15 cellular contexts compared by ENCODE assay signal in the genomic region with DNA sequence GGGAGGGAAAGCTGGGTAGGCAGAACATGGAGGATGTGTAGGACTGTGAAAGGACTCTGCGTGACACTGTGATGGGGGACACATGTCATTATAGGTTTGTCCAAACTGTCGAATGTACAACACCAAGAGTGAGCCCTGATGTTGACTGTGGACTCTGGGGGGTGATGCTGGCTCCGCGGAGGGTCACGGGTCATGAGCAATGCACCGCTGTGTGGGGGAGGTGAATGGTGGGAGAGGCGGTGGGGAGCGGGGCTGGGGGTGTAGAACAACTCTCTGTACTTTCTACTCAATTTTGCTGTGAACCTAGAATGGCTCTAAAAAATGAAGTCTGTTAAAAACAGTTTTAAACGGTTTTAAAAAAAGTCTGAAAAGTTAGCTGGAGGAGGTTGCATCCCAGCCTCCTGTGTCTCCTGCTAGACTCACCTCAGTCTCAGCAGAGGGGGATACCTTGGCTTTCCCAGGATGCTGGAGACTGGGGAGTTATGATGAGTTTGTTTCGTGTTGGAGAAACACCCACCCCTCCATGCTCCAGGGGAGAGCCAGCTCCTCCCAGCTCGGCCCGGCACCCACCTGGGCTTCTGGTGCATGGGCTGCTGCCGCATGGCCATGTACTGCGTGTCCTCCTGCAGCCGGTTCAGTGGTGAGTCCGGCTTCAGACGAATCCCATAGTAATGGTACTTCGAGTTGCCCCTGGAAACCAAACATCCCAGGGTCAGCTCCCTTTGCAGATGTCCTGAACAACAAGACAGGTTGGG. TPM values are rescaled to one million over a fixed set of nuclear protein-coding genes. Genes with fewer than 3 reads are reported as not detected.
DNase-seq lines count a peak whose midpoint lies in the region; ATAC-seq and TF ChIP-seq lines count a peak whose summit lies in the region.
"Had no signal": no experiment of that assay in that cellular context is flagged by ENCODE, and none has a peak within 500 bp of the region (broad histone marks: within the 10 kb centered on the region; RNA-seq: fewer than 3 reads in every experiment).

No MANE protein-coding gene starts in this region.

- no peak overlapping the region for H3T11ph ChIP-seq in H9 (ENCODE audit: low read length)

- no peak overlapping the region for H2BK5ac ChIP-seq in H9 (ENCODE audit: insufficient read length, low read length)

- no peak overlapping the region for H3K56ac ChIP-seq in H9 (ENCODE audit: insufficient read length, low read depth, low read length)

- no peak overlapping the region for H2BK12ac ChIP-seq in H9 (ENCODE audit: insufficient read length, low read depth, low read length)

- no peak overlapping the region for H3K14ac ChIP-seq in H9 (ENCODE audit: insufficient read depth, low read length)

- no peak overlapping the region for H4K5ac ChIP-seq in H9 (ENCODE audit: insufficient read length, low read depth, low read length)

- no peak overlapping the region for H2BK15ac ChIP-seq in H9 (ENCODE audit: low read depth, low read length)

- H3K27ac Mint-ChIP-seq in H9 (0 out of 7 replicates have a peak overlapping the region, but pooled peaks of 2 of the 3 experiments have one; percentile 0 to 7), nephron progenitor cell (peak overlapping the region; percentile 33)
- H3K27ac Mint-ChIP-seq: B cell had no signal

- H3K36me3 Mint-ChIP-seq in H9 (ENCODE audit: insufficient read depth in 1 of 3, low read depth in 3 of 3) = no peaks in the 10 kb centered on the region; a peak in 2 of 7 replicates
- H3K36me3 Mint-ChIP-seq in nephron progenitor cell (ENCODE audit: low read depth) = peaks cover 9% of the 10 kb centered on the region

- no peak overlapping the region for H3K9ac ChIP-seq in H9 (ENCODE audit: extremely low read depth, insufficient read length, low read length)

- no peak overlapping the region for H4K91ac ChIP-seq in H9 (ENCODE audit: insufficient read length, low read depth, low read length)

- no peak overlapping the region for H3K4me2 ChIP-seq in H9 (ENCODE audit: insufficient read depth, insufficient read length, low read length)
- H3K4me2 ChIP-seq: A549 had no signal

- H3K27me3 Mint-ChIP-seq in H9 (ENCODE audit: low read depth) (peaks cover 29% of the 10 kb centered on the region), nephron progenitor cell (ENCODE audit: low read depth, poor library complexity) (peaks cover 8% of the 10 kb centered on the region)
- H3K27me3 Mint-ChIP-seq: B cell had no signal

- H2BK120ac ChIP-seq in H9 (ENCODE audit: low read depth, low read length, poor library complexity, severe bottlenecking) = no peak overlapping the region

- no peaks in the 10 kb centered on the region for H3K9me3 Mint-ChIP-seq in H9
- no peaks in the 10 kb centered on the region for H3K9me3 Mint-ChIP-seq in nephron progenitor cell
- H3K9me3 Mint-ChIP-seq: CD4-positive, CD25-positive, alpha-beta regulatory T cell had no signal

- no peak overlapping the region for H3K4me3 ChIP-seq in spleen
- H3K4me3 ChIP-seq: A549 had no signal

- peaks cover 0 to 35% (median 0%) of the 10 kb centered on the region in 6 donors for H3K36me3 ChIP-seq in spleen

- no peaks in the 10 kb centered on the region for H3K79me2 ChIP-seq in H9 (ENCODE audit: insufficient read depth, low read length)

- H3K27me3 ChIP-seq in H9 (ENCODE audit: insufficient read depth, low read length) (no peaks in the 10 kb centered on the region), spleen (replicated peaks in 1 of 7) (no peaks in the 10 kb centered on the region)

- H3K4me1 Mint-ChIP-seq in H9 (0 out of 4 replicates have a peak, but pooled peaks cover 0 to 7% of the 10 kb centered on the region in 2 experiments), nephron progenitor cell (peaks cover 46% of the 10 kb centered on the region)
- H3K4me1 Mint-ChIP-seq: B cell had no signal

- DNase-seq in 8988T = peak; percentile 5
- no peak for DNase-seq in H9
- DNase-seq in nephron progenitor cell = no peak
- DNase-seq in spleen = peak; percentile 36
- DNase-seq in islet precursor cell = no peak
- no peak for DNase-seq in hypothalamus (lab: John Stamatoyannopoulos, UW)
- DNase-seq: CD4-positive, CD25-positive, alpha-beta regulatory T cell; DMS79; NCI-H1694; NCI-H2171 treated with DMSO at 0.1 percent for 48 hours; NCI-H524 treated with DMSO at 0.1 percent for 48 hours; SHP77 had no signal

- no peak for TF ChIP-seq POLR2A in spleen (IDR thresholded peaks at IDR 0.05)

- intact Hi-C loops in spleen (cut with DNase I; ENCODE audit: low total_unique reads) = no loop called here

- no peak overlapping the region for H3K18ac ChIP-seq in H9 (ENCODE audit: insufficient read length, low read depth, low read length)

- no peaks in the 10 kb centered on the region for H3K79me1 ChIP-seq in H9 (ENCODE audit: insufficient read depth, low read depth, low read length, poor library complexity, severe bottlenecking)

- no peak overlapping the region for H3K4me3 Mint-ChIP-seq in H9
- H3K4me3 Mint-ChIP-seq in nephron progenitor cell = peak overlapping the region; percentile 63
- H3K4me3 Mint-ChIP-seq: B cell; CD4-positive, CD25-positive, alpha-beta regulatory T cell had no signal

- TF ChIP-seq CTCF in H9 (conservative IDR thresholded peaks at IDR 0.05) (no peak), nephron progenitor cell (IDR thresholded peaks at IDR 0.05) (no peak), spleen (IDR thresholded peaks at IDR 0.05 in 8 of 11, conservative IDR thresholded peaks at IDR 0.05 in 3 of 11) (no peak)

- no peak overlapping the region for H2AFZ ChIP-seq in H9 (ENCODE audit: low read length)

- no peak for ATAC-seq in HG03520 (IDR thresholded peaks at IDR 0.05; ENCODE audit: unreplicated experiment)
- ATAC-seq: A549 had no signal

- no peak overlapping the region for H2AK5ac ChIP-seq in H9 (ENCODE audit: insufficient read length, low read length)

- WGBS in H9 (ENCODE audit: extremely low coverage, insufficient read length, low lambda C conversion rate) = no CpG with 5 or more reads among the region's 18 CpGs
- WGBS in spleen, 5 donors = 90 to 97% (median 93%) methylated on average over 16 to 18 of the region's 18 CpGs

- no peak overlapping the region for H3K27ac ChIP-seq in H9 (ENCODE audit: insufficient read length, low read depth, low read length)
- no peak overlapping the region for H3K27ac ChIP-seq in spleen
- H3K27ac ChIP-seq: A549 had no signal

- no peaks in the 10 kb centered on the region for H4K20me1 ChIP-seq in H9 (ENCODE audit: control insufficient read depth, insufficient read depth, insufficient read length)

- no peaks in the 10 kb centered on the region for H3K23me2 ChIP-seq in H9 (ENCODE audit: insufficient read length, low read depth, low read length, poor library complexity, severe bottlenecking)

- no peaks in the 10 kb centered on the region for H3K9me3 ChIP-seq in H9 (ENCODE audit: control insufficient read depth, low read depth, low read length)
- H3K9me3 ChIP-seq in spleen = no peaks in the 10 kb centered on the region
- H3K9me3 ChIP-seq: A549 had no signal

- H4K8ac ChIP-seq in H9 (replicated peaks; ENCODE audit: insufficient read length, low read depth, low read length) = no peak overlapping the region

- no peaks in the 10 kb centered on the region for H3K4me1 ChIP-seq in H9 (ENCODE audit: insufficient read depth, low read length)
- H3K4me1 ChIP-seq in spleen = peaks cover 0 to 10% (median 0%) of the 10 kb centered on the region in 6 donors
- H3K4me1 ChIP-seq: A549 had no signal

- H3K23ac ChIP-seq in H9 (ENCODE audit: insufficient read length, low read depth, low read length) = no peak overlapping the region

- H3K4ac ChIP-seq in H9 (ENCODE audit: low read depth, low read length) = no peak overlapping the region

- no peak overlapping the region for H2BK20ac ChIP-seq in H9 (ENCODE audit: low read depth, low read length, poor library complexity, severe bottlenecking)

RNA-seq across cellular contexts. Expression of gene RANBP3, which starts 34.7 kb away (rescaled TPM):
- total RNA-seq in H9 (2021) (86.5 and 89.9 TPM in 2 replicates), spleen (10 to 100 TPM; 68.5 to 92.9 (median 71.2) TPM)
- polyA plus RNA-seq in spleen = 10 to 100 TPM; 27.5 to 44.3 (median 30.2) TPM

Comparison
In these comparisons a context has a peak if more than half of its experiments do, and no peak if none do; other contexts are left out.
1. DNase-seq: peak in 8988T (single experiment) and spleen (single experiment); none in H9 (single experiment), nephron progenitor cell (single experiment), islet precursor cell (single experiment) and hypothalamus (0 of 51).